In genomic region chr6:159941286-159942113, GRCh38 we compare ENCODE assay signal across 8 cellular contexts. TPM values are rescaled to one million over a fixed set of nuclear protein-coding genes. Genes with fewer than 3 reads are reported as not detected.
A peak's percentile ranks its signal among the peaks of the same experiment; 100 is the strongest.
DNase-seq lines count a peak whose midpoint lies in the region; ATAC-seq and TF ChIP-seq lines count a peak whose summit lies in the region.

No MANE protein-coding gene starts in this region.

- H3K4me1 ChIP-seq in cardiac muscle cell (ENCODE audit: low read depth) (no peaks in the 10 kb centered on the region), parathyroid adenoma (peaks cover 12% of the 10 kb centered on the region)

- H3K27me3 ChIP-seq in cardiac muscle cell (no peaks in the 10 kb centered on the region), parathyroid adenoma (ENCODE audit: control insufficient read depth, insufficient read depth, low read length) (no peaks in the 10 kb centered on the region)

- ATAC-seq in GM21723 (IDR thresholded peaks at IDR 0.05; ENCODE audit: unreplicated experiment): peak; percentile 90

- H3K9ac ChIP-seq in parathyroid adenoma: no peak overlapping the region

- intact Hi-C loops in cardiac septum (cut with DNase I): loop anchor here (2.0 kb wide), 1 partner anchor 79 kb away; no protein-coding TSS in a partner anchor

- no peak overlapping the region for H2AFZ ChIP-seq in parathyroid adenoma

- H3K4me3 ChIP-seq in cardiac muscle cell: no peak overlapping the region
- H3K4me3 ChIP-seq in parathyroid adenoma (ENCODE audit: low read depth, low read length): no peak overlapping the region

- DNase-seq in cardiac muscle cell (ENCODE audit: low read depth in 1 of 2, low spot score in 1 of 2) (peak; percentile 29 to 71), cardiac septum (ENCODE audit: low spot score) (no peak), Kasumi-1 (lab: John Stamatoyannopoulos, UW) (peak; percentile 27 to 30), fibroblast of gingiva (ENCODE audit: low read depth) (peak; percentile 60), NCI-H1436 treated with DMSO at 0.1 percent for 48 hours (lab: John Stamatoyannopoulos, UW) (no peak)

- H3K36me3 ChIP-seq in cardiac muscle cell (no peaks in the 10 kb centered on the region), parathyroid adenoma (ENCODE audit: control insufficient read depth, insufficient read depth, low read length) (no peaks in the 10 kb centered on the region)

- H3K27ac ChIP-seq in cardiac muscle cell (no peak overlapping the region), VCaP (no peak overlapping the region), parathyroid adenoma (no peak overlapping the region)

- H3K79me2 ChIP-seq in parathyroid adenoma: no peaks in the 10 kb centered on the region

- H3K4me2 ChIP-seq in parathyroid adenoma (ENCODE audit: low read length): no peak overlapping the region

- TF ChIP-seq CTCF in cardiac muscle cell (IDR thresholded peaks at IDR 0.05; ENCODE audit: low read depth, low read length) (peak; percentile 45), VCaP (conservative IDR thresholded peaks at IDR 0.05) (peak; percentile 68), parathyroid adenoma (IDR thresholded peaks at IDR 0.05) (peak; percentile 44)

- H3K9me3 ChIP-seq in cardiac muscle cell (ENCODE audit: low read depth): no peaks in the 10 kb centered on the region
- H3K9me3 ChIP-seq in parathyroid adenoma (ENCODE audit: control insufficient read depth, low read length): no peaks in the 10 kb centered on the region

RNA-seq across cellular contexts. Expression of gene IGF2R, which starts 27.4 kb away (rescaled TPM):
- total RNA-seq in cardiac muscle cell: 32.6 and 45.4 TPM in 2 replicates
- polyA plus RNA-seq in cardiac muscle cell: 25.8 and 31.6 TPM in 2 replicates
- 54.6 TPM for total RNA-seq in cardiac septum

RNA-seq across cellular contexts. Expression of gene MAS1, which starts 50.7 kb away (rescaled TPM):
- not detected in 2 replicates for total RNA-seq in cardiac muscle cell
- not detected in 2 replicates for polyA plus RNA-seq in cardiac muscle cell
- total RNA-seq in cardiac septum: 0.03 TPM

Comparison
In these comparisons a context has a peak if more than half of its experiments do, and no peak if none do; other contexts are left out.
1. DNase-seq: peak in cardiac muscle cell (2 of 2), Kasumi-1 (2 of 2) and fibroblast of gingiva (single experiment); none in cardiac septum (single experiment) and NCI-H1436 treated with DMSO at 0.1 percent for 48 hours (single experiment).
2. Peak in every context shown above with its lines, with median percentiles within 50 percentile points of each other: CTCF ChIP-seq.